ENCODE assay signal across 11 cellular contexts in the genomic region with DNA sequence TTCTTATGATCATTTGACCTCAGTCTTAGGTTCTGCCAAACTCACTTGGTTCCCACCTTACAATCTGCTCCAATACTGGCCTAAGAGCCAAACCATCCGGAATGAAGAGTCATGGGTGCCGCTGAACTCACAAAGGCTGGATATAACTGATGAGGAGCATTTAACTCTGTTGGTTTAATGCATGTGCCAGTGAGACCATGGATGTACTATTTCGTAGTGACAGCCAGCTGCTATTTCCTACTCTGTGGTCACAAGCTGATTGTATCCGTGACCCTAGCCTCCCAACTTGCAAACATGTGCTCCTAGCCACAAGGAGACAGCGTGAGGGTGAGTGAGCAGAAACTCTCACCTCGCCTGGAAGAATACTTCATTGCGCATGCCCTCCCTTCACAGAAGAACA.
DNase-seq lines count a peak whose midpoint lies in the region; ATAC-seq and TF ChIP-seq lines count a peak whose summit lies in the region.
"Had no signal": no experiment of that assay in that cellular context is flagged by ENCODE, and none has a peak within 500 bp of the region (broad histone marks: within the 10 kb centered on the region; RNA-seq: fewer than 3 reads in every experiment).

No MANE protein-coding gene starts in this region.

- no peaks in the 10 kb centered on the region for H3K36me3 ChIP-seq in CD8-positive, alpha-beta memory T cell (ENCODE audit: insufficient read depth, low read length)

- intact Hi-C loops in activated T-helper 2 cell treated with anti-CD3 and anti-CD28 coated beads, Interferon-gamma antibody, Interleukin-2, Interleukin-4, amounts not matched to agents 10 μg/mL and 5 μg/mL and 100 μg/mL, durations not matched to agents 14 hours and 24 hours and 36 hours (cut with micrococcal nuclease) = no loop called here

- no peaks in the 10 kb centered on the region for H3K27me3 Mint-ChIP-seq in CD8-positive, alpha-beta memory T cell
- peaks cover 3% of the 10 kb centered on the region for H3K27me3 Mint-ChIP-seq in brain
- H3K27me3 Mint-ChIP-seq in nephron progenitor cell (ENCODE audit: low read depth, poor library complexity) = peaks cover 4% of the 10 kb centered on the region
- no peaks in the 10 kb centered on the region for H3K27me3 Mint-ChIP-seq in activated T-helper 2 cell treated with anti-CD3 and anti-CD28 coated beads, Interferon-gamma antibody, Interleukin-2, Interleukin-4, amounts not matched to agents 10 μg/mL and 5 μg/mL and 100 μg/mL, durations not matched to agents 14 hours and 24 hours and 36 hours (ENCODE audit: low read depth)
- H3K27me3 Mint-ChIP-seq: stimulated activated naive CD8-positive, alpha-beta T cell treated with anti-CD3 and anti-CD28 coated beads, Interleukin-15, amount 100 ng/mL, for 72 hours had no signal

- H3K27me3 ChIP-seq in CD8-positive, alpha-beta memory T cell (ENCODE audit: insufficient read depth, low read length, poor library complexity, severe bottlenecking) = no peaks in the 10 kb centered on the region

- H3K4me1 ChIP-seq in CD8-positive, alpha-beta memory T cell (ENCODE audit: insufficient read depth, low read length) = peaks cover 5% of the 10 kb centered on the region

- peak overlapping the region in 2 of 7 donors; percentile 29 to 88 for H3K4me3 Mint-ChIP-seq in CD8-positive, alpha-beta memory T cell
- H3K4me3 Mint-ChIP-seq in brain (peak overlapping the region in 4 of 5 experiments; percentile 26 to 66 (median 46)), nephron progenitor cell (peak overlapping the region; percentile 14)
- H3K4me3 Mint-ChIP-seq in activated T-helper 2 cell treated with anti-CD3 and anti-CD28 coated beads, Interferon-gamma antibody, Interleukin-2, Interleukin-4, amounts not matched to agents 10 μg/mL and 5 μg/mL and 100 μg/mL, durations not matched to agents 14 hours and 24 hours and 36 hours (ENCODE audit: low read depth) = no peak overlapping the region
- H3K4me3 Mint-ChIP-seq: stimulated activated naive CD8-positive, alpha-beta T cell treated with anti-CD3 and anti-CD28 coated beads, Interleukin-15, amount 100 ng/mL, for 72 hours had no signal

- H3K27ac ChIP-seq in CD8-positive, alpha-beta memory T cell (ENCODE audit: low read depth, low read length) = no peak overlapping the region

- H3K9me3 ChIP-seq in CD8-positive, alpha-beta memory T cell (ENCODE audit: low read length) = no peaks in the 10 kb centered on the region

- POLR2A ChIA-PET in CD8-positive, alpha-beta memory T cell (lab: Charles Lee) = no interaction called here

- no peak for DNase-seq in CD8-positive, alpha-beta memory T cell
- DNase-seq in nephron progenitor cell (no peak), NCI-H2227 treated with DMSO at 0.1 percent for 48 hours (lab: John Stamatoyannopoulos, UW) (no peak)
- no peak for DNase-seq in activated T-helper 2 cell treated with anti-CD3 and anti-CD28 coated beads, Interferon-gamma antibody, Interleukin-2, Interleukin-4, amounts not matched to agents 10 μg/mL and 5 μg/mL and 100 μg/mL, durations not matched to agents 14 hours and 24 hours and 36 hours (ENCODE audit: low spot score)
- no peak for DNase-seq in activated naive CD4-positive, alpha-beta T cell treated with anti-CD3 and anti-CD28 coated beads, Interleukin-2, amount 50 U/mL, for 72 hours (ENCODE audit: low spot score in 2 of 2)
- DNase-seq: activated T-cell treated with anti-CD3 and anti-CD28 coated beads, Interleukin-2, amount 50 U/mL, for 4 hours; NCI-H1048; stimulated activated naive CD8-positive, alpha-beta T cell treated with anti-CD3 and anti-CD28 coated beads, Interleukin-15, amount 100 ng/mL, for 72 hours had no signal

- no peaks in the 10 kb centered on the region for H3K9me3 Mint-ChIP-seq in CD8-positive, alpha-beta memory T cell
- no peaks in the 10 kb centered on the region for H3K9me3 Mint-ChIP-seq in brain
- no peaks in the 10 kb centered on the region for H3K9me3 Mint-ChIP-seq in nephron progenitor cell
- no peaks in the 10 kb centered on the region for H3K9me3 Mint-ChIP-seq in activated T-helper 2 cell treated with anti-CD3 and anti-CD28 coated beads, Interferon-gamma antibody, Interleukin-2, Interleukin-4, amounts not matched to agents 10 μg/mL and 5 μg/mL and 100 μg/mL, durations not matched to agents 14 hours and 24 hours and 36 hours
- no peaks in the 10 kb centered on the region for H3K9me3 Mint-ChIP-seq in activated naive CD4-positive, alpha-beta T cell treated with anti-CD3 and anti-CD28 coated beads, Interleukin-2, amount 50 U/mL, for 72 hours
- H3K9me3 Mint-ChIP-seq: activated T-cell treated with anti-CD3 and anti-CD28 coated beads, Interleukin-2, amount 50 U/mL, for 4 hours; stimulated activated naive CD8-positive, alpha-beta T cell treated with anti-CD3 and anti-CD28 coated beads, Interleukin-15, amount 100 ng/mL, for 72 hours had no signal

- CTCF ChIA-PET in CD8-positive, alpha-beta memory T cell (lab: Charles Lee) = interaction anchor here (2.6 kb wide), 1 partner anchor 257 kb away, joined by 9 read pairs; no protein-coding TSS in a partner anchor

- peak overlapping the region in 7 of 8 donors; percentile 21 to 90 (median 68) for H3K27ac Mint-ChIP-seq in CD8-positive, alpha-beta memory T cell
- H3K27ac Mint-ChIP-seq in brain (peak overlapping the region; percentile 44 to 94 (median 88)), nephron progenitor cell (peak overlapping the region; percentile 88)
- no peak overlapping the region for H3K27ac Mint-ChIP-seq in activated T-helper 2 cell treated with anti-CD3 and anti-CD28 coated beads, Interferon-gamma antibody, Interleukin-2, Interleukin-4, amounts not matched to agents 10 μg/mL and 5 μg/mL and 100 μg/mL, durations not matched to agents 14 hours and 24 hours and 36 hours
- no peak overlapping the region for H3K27ac Mint-ChIP-seq in activated naive CD4-positive, alpha-beta T cell treated with anti-CD3 and anti-CD28 coated beads, Interleukin-2, amount 50 U/mL, for 72 hours

- H3K36me3 Mint-ChIP-seq in CD8-positive, alpha-beta memory T cell = peaks cover 0 to 58% (median 25%) of the 10 kb centered on the region in 3 donors
- peaks cover 29% of the 10 kb centered on the region for H3K36me3 Mint-ChIP-seq in brain
- peaks cover 44% of the 10 kb centered on the region for H3K36me3 Mint-ChIP-seq in nephron progenitor cell (ENCODE audit: low read depth)
- peaks cover 21% of the 10 kb centered on the region for H3K36me3 Mint-ChIP-seq in activated T-helper 2 cell treated with anti-CD3 and anti-CD28 coated beads, Interferon-gamma antibody, Interleukin-2, Interleukin-4, amounts not matched to agents 10 μg/mL and 5 μg/mL and 100 μg/mL, durations not matched to agents 14 hours and 24 hours and 36 hours (ENCODE audit: low read depth)
- peaks cover 0 to 9% of the 10 kb centered on the region in 2 donors for H3K36me3 Mint-ChIP-seq in activated naive CD4-positive, alpha-beta T cell treated with anti-CD3 and anti-CD28 coated beads, Interleukin-2, amount 50 U/mL, for 72 hours

- no peak overlapping the region for H3K4me3 ChIP-seq in CD8-positive, alpha-beta memory T cell (ENCODE audit: low read length)

- TF ChIP-seq CTCF in brain (conservative IDR thresholded peaks at IDR 0.05) (no peak), nephron progenitor cell (IDR thresholded peaks at IDR 0.05) (no peak)

- H3K4me1 Mint-ChIP-seq in CD8-positive, alpha-beta memory T cell = peaks cover 13 to 24% (median 22%) of the 10 kb centered on the region in 3 donors
- peaks cover 36% of the 10 kb centered on the region for H3K4me1 Mint-ChIP-seq in brain
- H3K4me1 Mint-ChIP-seq in nephron progenitor cell = peaks cover 32% of the 10 kb centered on the region
- H3K4me1 Mint-ChIP-seq in activated T-helper 2 cell treated with anti-CD3 and anti-CD28 coated beads, Interferon-gamma antibody, Interleukin-2, Interleukin-4, amounts not matched to agents 10 μg/mL and 5 μg/mL and 100 μg/mL, durations not matched to agents 14 hours and 24 hours and 36 hours (ENCODE audit: low read depth) = peaks cover 12% of the 10 kb centered on the region

- ATAC-seq in HG03060 (IDR thresholded peaks at IDR 0.05; ENCODE audit: low read depth, unreplicated experiment) (peak; percentile 53), HG02678 (IDR thresholded peaks at IDR 0.05; ENCODE audit: unreplicated experiment) (no peak)
- no peak for ATAC-seq in activated naive CD4-positive, alpha-beta T cell treated with anti-CD3 and anti-CD28 coated beads, Interleukin-2, amount 50 U/mL, for 72 hours
- ATAC-seq: activated T-cell treated with anti-CD3 and anti-CD28 coated beads, Interleukin-2, amount 50 U/mL, for 4 hours; stimulated activated naive CD8-positive, alpha-beta T cell treated with anti-CD3 and anti-CD28 coated beads, Interleukin-15, amount 100 ng/mL, for 72 hours had no signal

Comparison
In these comparisons a context has a peak if more than half of its experiments do, and no peak if none do; other contexts are left out.
1. H3K27ac Mint-ChIP-seq: peak in CD8-positive, alpha-beta memory T cell (7 of 8), brain (5 of 5) and nephron progenitor cell (single experiment); none in activated T-helper 2 cell treated with anti-CD3 and anti-CD28 coated beads, Interferon-gamma antibody, Interleukin-2, Interleukin-4, amounts not matched to agents 10 μg/mL and 5 μg/mL and 100 μg/mL, durations not matched to agents 14 hours and 24 hours and 36 hours (single experiment) and activated naive CD4-positive, alpha-beta T cell treated with anti-CD3 and anti-CD28 coated beads, Interleukin-2, amount 50 U/mL, for 72 hours (0 of 2).